18 cellular contexts compared by ENCODE assay signal in the genomic region with DNA sequence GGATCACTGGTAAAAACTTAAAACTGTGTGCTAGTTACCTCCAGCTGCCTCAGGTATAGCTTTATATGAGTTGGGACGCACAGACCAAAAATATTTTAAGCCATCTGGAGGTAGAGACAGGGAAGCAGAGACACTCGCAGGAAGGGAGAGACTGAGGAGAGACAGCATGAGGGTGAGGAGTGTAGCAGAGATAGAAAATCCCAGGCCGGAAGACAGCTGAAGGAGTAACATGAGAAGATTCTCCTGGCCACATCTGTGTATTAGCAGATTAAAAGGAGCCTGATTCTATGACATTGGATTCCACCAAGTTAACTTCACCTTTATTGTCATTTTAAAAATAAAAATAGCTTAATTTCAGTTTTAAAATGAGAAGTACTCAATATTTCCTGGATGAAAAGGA.
DNase-seq lines count a peak whose midpoint lies in the region; ATAC-seq, FAIRE-seq and TF ChIP-seq lines count a peak whose summit lies in the region.
"Had no signal": no experiment of that assay in that cellular context is flagged by ENCODE, and none has a peak within 500 bp of the region (broad histone marks: within the 10 kb centered on the region; RNA-seq: fewer than 3 reads in every experiment).

No MANE protein-coding gene starts in this region.

- peak; percentile 56 for FAIRE-seq in K562 (lab: Jason Lieb, UNC)
- FAIRE-seq: kidney had no signal

- peak overlapping the region; percentile 33; the same call in 1 of the 2 replicates for H3K4me2 ChIP-seq in K562 (ENCODE audit: insufficient read depth, low read length)

- H3K9me1 ChIP-seq in K562 (ENCODE audit: control insufficient read depth, insufficient read depth, low read length), result no peaks in the 10 kb centered on the region

- no peak overlapping the region for H3K4me3 ChIP-seq in K562
- no peak overlapping the region for H3K4me3 ChIP-seq in uterus
- H3K4me3 ChIP-seq: HAP-1, spleen had no signal

- intact Hi-C loops in Right ventricle myocardium superior (cut with DNase I), result no loop called here
- intact Hi-C loops in cardiac septum (cut with DNase I), result no loop called here
- intact Hi-C loops in K562 (cut with micrococcal nuclease), result no loop called here
- intact Hi-C loops in uterus (cut with DNase I; ENCODE audit: low total_unique reads), result no loop called here

- POLR2A ChIA-PET in K562 (lab: Yijun Ruan, JAX), result interaction anchor here (0.6 kb wide), 1 partner anchor 26 kb away, joined by 3 read pairs; no protein-coding TSS in a partner anchor

- H3K27ac ChIP-seq in K562 (ENCODE audit: extremely low read depth, low read depth, low read length), result peak overlapping the region; percentile 95
- peak overlapping the region; percentile 88 to 99 for H3K27ac ChIP-seq in uterus
- H3K27ac ChIP-seq: parathyroid adenoma had no signal

- WGBS in K562 (ENCODE audit: insufficient coverage, low coverage, missing lambda C conversion rate), result 6% methylated on average over 3 of the region's 3 CpGs

- no peak for TF ChIP-seq RAD21 in K562 (CRISPR knock-in tag; conservative IDR thresholded peaks at IDR 0.05 in 1 of 2, IDR thresholded peaks at IDR 0.05 in 1 of 2)

- peak; percentile 16; the same call in 1 of the 2 replicates for TF ChIP-seq EP300 in K562 (IDR thresholded peaks at IDR 0.05; ENCODE audit: low read length)

- no peak overlapping the region for H2AFZ ChIP-seq in K562 (ENCODE audit: low read depth, low read length)
- H2AFZ ChIP-seq: parathyroid adenoma had no signal

- no peaks in the 10 kb centered on the region for H3K27me3 ChIP-seq in K562 (ENCODE audit: control insufficient read depth in 2 of 2, insufficient read depth in 2 of 2, low read length in 2 of 2)
- H3K27me3 ChIP-seq in uterus, result no peaks in the 10 kb centered on the region
- H3K27me3 ChIP-seq: spleen had no signal

- TF ChIP-seq POLR2A in K562 (conservative IDR thresholded peaks at IDR 0.05), result no peak
- TF ChIP-seq POLR2A in uterus (IDR thresholded peaks at IDR 0.05), result no peak

- CTCF ChIA-PET in K562 (lab: Yijun Ruan, JAX; ENCODE audit: low intra/inter-chr PET ratio), result no interaction called here

- H3K9me3 ChIP-seq in K562 (replicated peaks; ENCODE audit: control insufficient read depth, insufficient read depth, low read depth, low read length), result no peaks in the 10 kb centered on the region
- H3K9me3 ChIP-seq in uterus, result no peaks in the 10 kb centered on the region
- H3K9me3 ChIP-seq: HAP-1, spleen had no signal

- peaks cover 15 to 48% of the 10 kb centered on the region in 2 experiments for H3K4me1 ChIP-seq in K562 (replicated peaks in 1 of 2; ENCODE audit: control insufficient read depth in 2 of 2, insufficient read depth in 2 of 2, low read length in 2 of 2)
- peaks cover 0 to 25% of the 10 kb centered on the region in 2 donors for H3K4me1 ChIP-seq in uterus
- H3K4me1 ChIP-seq: parathyroid adenoma had no signal

- no TSS peak for BruUV-seq in K562 (replicated peaks; lab: Mats Ljungman, UMichigan)

- no peaks in the 10 kb centered on the region for H4K20me1 ChIP-seq in K562 (replicated peaks; ENCODE audit: control insufficient read depth, insufficient read depth, low read length)

- no peaks in the 10 kb centered on the region; the same call in 2 of the 3 replicates for H3K36me3 ChIP-seq in K562 (ENCODE audit: control insufficient read depth, insufficient read depth, low read length)
- no peaks in the 10 kb centered on the region for H3K36me3 ChIP-seq in uterus
- H3K36me3 ChIP-seq: HAP-1, spleen had no signal

- no peak for TF ChIP-seq CTCF in K562 (IDR thresholded peaks at IDR 0.05 in 2 of 3, conservative IDR thresholded peaks at IDR 0.05 in 1 of 3; ENCODE audit: insufficient read depth in 2 of 3, low read depth in 1 of 3, low read length in 3 of 3)
- TF ChIP-seq CTCF in uterus (IDR thresholded peaks at IDR 0.05), result no peak

- peaks cover 78% of the 10 kb centered on the region for H3K79me2 ChIP-seq in K562 (ENCODE audit: control insufficient read depth, insufficient read depth, low read length)
- H3K79me2 ChIP-seq: parathyroid adenoma had no signal

- ATAC-seq in Right ventricle myocardium superior (ENCODE audit: poor library complexity), result peak; percentile 23
- peak; percentile 69 for ATAC-seq in K562
- no peak for ATAC-seq in GM21447 (IDR thresholded peaks at IDR 0.05; ENCODE audit: unreplicated experiment)

- in situ Hi-C loops in K562 (cut with MboI), result no loop called here

- DNase-seq in Right ventricle myocardium superior (no peak), cardiac septum (ENCODE audit: low spot score) (no peak), K562 (ENCODE audit: extremely low read depth in 1 of 4, low spot score in 3 of 4) (peak; percentile 22 to 73 (median 34)), iris pigment epithelial cell (ENCODE audit: low read depth) (peak; percentile 61), uterus (no peak), mucosa of gallbladder (ENCODE audit: low spot score) (no peak)
- no peak for DNase-seq in stimulated activated CD4-positive, alpha-beta T cell treated with anti-CD3 and anti-CD28 coated beads, Interleukin-4, amount 100 ng/mL, for 1 hour
- DNase-seq: ACHN; activated CD4-positive, alpha-beta T cell treated with anti-CD3 and anti-CD28 coated beads, Interleukin-2, amount 50 U/mL, for 48 hours; CD4-positive, alpha-beta memory T cell; central memory CD4-positive, alpha-beta T cell; kidney; spleen; stimulated activated naive CD4-positive, alpha-beta T cell; T1000 had no signal

- peak overlapping the region; percentile 3 to 52; a peak in 3 of 4 replicates for H3K9ac ChIP-seq in K562 (ENCODE audit: insufficient read depth in 1 of 2, low read depth in 2 of 2, low read length in 2 of 2)
- H3K9ac ChIP-seq: parathyroid adenoma had no signal

TF ChIP-seq in K562, 482 proteins besides CTCF, POLR2A, EP300 and RAD21 (continues in another document):
- no peak for TF ChIP-seq GATAD2A (IDR thresholded peaks at IDR 0.05)
- TF ChIP-seq DPF2 (IDR thresholded peaks at IDR 0.05), result 0 out of 2 replicates have a peak, but pooled peaks have one; percentile 45
- no peak for TF ChIP-seq SMAD1 (IDR thresholded peaks at IDR 0.05; ENCODE audit: low read depth, low read length, partially characterized antibody)
- TF ChIP-seq NFIC (IDR thresholded peaks at IDR 0.05), result 0 out of 2 replicates have a peak, but pooled peaks have one; percentile 4
- TF ChIP-seq ETV1 (tag; conservative IDR thresholded peaks at IDR 0.05; ENCODE audit: low read depth), result peak; percentile 32; the same call in 1 of the 2 replicates
- TF ChIP-seq ARID1B (IDR thresholded peaks at IDR 0.05), result peak; percentile 56
- TF ChIP-seq CBX3 (IDR thresholded peaks at IDR 0.05; ENCODE audit: borderline replicate concordance in 1 of 2, low read length in 2 of 2), result 0 out of 3 replicates have a peak, but pooled peaks of 1 of the 2 experiments have one; percentile 25
- TF ChIP-seq CBFA2T2 (conservative IDR thresholded peaks at IDR 0.05), result peak; percentile 39
- no peak for TF ChIP-seq RBFOX2 (IDR thresholded peaks at IDR 0.05; ENCODE audit: low read depth, low read length)
- TF ChIP-seq DACH1 (IDR thresholded peaks at IDR 0.05; ENCODE audit: partially characterized antibody), result peak; percentile 36
- no peak for TF ChIP-seq ZNF436 (CRISPR knock-in tag; IDR thresholded peaks at IDR 0.05)
- TF ChIP-seq BCOR (IDR thresholded peaks at IDR 0.05), result no peak
- peak; percentile 21; the same call in 1 of the 2 replicates for TF ChIP-seq ZNF12 (CRISPR knock-in tag; IDR thresholded peaks at IDR 0.05)
- no peak for TF ChIP-seq HDAC1 (IDR thresholded peaks at IDR 0.05)
- peak; percentile 68 for TF ChIP-seq CBFA2T3 (IDR thresholded peaks at IDR 0.05)
- no peak for TF ChIP-seq TFAM (CRISPR knock-in tag; conservative IDR thresholded peaks at IDR 0.05)
- TF ChIP-seq, protein P1, sequence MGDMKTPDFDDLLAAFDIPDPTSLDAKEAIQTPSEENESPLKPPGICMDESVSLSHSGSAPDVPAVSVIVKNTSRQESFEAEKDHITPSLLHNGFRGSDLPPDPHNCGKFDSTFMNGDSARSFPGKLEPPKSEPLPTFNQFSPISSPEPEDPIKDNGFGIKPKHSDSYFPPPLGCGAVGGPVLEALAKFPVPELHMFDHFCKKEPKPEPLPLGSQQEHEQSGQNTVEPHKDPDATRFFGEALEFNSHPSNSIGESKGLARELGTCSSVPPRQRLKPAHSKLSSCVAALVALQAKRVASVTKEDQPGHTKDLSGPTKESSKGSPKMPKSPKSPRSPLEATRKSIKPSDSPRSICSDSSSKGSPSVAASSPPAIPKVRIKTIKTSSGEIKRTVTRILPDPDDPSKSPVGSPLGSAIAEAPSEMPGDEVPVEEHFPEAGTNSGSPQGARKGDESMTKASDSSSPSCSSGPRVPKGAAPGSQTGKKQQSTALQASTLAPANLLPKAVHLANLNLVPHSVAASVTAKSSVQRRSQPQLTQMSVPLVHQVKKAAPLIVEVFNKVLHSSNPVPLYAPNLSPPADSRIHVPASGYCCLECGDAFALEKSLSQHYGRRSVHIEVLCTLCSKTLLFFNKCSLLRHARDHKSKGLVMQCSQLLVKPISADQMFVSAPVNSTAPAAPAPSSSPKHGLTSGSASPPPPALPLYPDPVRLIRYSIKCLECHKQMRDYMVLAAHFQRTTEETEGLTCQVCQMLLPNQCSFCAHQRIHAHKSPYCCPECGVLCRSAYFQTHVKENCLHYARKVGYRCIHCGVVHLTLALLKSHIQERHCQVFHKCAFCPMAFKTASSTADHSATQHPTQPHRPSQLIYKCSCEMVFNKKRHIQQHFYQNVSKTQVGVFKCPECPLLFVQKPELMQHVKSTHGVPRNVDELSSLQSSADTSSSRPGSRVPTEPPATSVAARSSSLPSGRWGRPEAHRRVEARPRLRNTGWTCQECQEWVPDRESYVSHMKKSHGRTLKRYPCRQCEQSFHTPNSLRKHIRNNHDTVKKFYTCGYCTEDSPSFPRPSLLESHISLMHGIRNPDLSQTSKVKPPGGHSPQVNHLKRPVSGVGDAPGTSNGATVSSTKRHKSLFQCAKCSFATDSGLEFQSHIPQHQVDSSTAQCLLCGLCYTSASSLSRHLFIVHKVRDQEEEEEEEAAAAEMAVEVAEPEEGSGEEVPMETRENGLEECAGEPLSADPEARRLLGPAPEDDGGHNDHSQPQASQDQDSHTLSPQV (IDR thresholded peaks at IDR 0.05), result 0 out of 2 replicates have a peak, but pooled peaks have one; percentile 15
- 0 out of 4 replicates have a peak, but pooled peaks have one; percentile 13 to 28 for TF ChIP-seq KDM1A (IDR thresholded peaks at IDR 0.05)
- TF ChIP-seq, protein P2, sequence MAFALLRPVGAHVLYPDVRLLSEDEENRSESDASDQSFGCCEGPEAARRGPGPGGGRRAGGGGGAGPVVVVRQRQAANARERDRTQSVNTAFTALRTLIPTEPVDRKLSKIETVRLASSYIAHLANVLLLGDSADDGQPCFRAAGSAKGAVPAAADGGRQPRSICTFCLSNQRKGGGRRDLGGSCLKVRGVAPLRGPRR (CRISPR knock-in tag; IDR thresholded peaks at IDR 0.05), result no peak
- peak; percentile 46; the same call in 1 of the 2 replicates for TF ChIP-seq NCOR1 (IDR thresholded peaks at IDR 0.05)
- TF ChIP-seq TCF3 (CRISPR knock-in tag; IDR thresholded peaks at IDR 0.05), result peak; percentile 31; the same call in 1 of the 2 replicates
- TF ChIP-seq THRAP3 (IDR thresholded peaks at IDR 0.05; ENCODE audit: borderline replicate concordance), result no peak

Comparison
In these comparisons a context has a peak if more than half of its experiments do, and no peak if none do; other contexts are left out.
1. DNase-seq: peak in K562 (4 of 4) and iris pigment epithelial cell (single experiment); none in Right ventricle myocardium superior (single experiment), cardiac septum (single experiment), uterus (0 of 2), stimulated activated CD4-positive, alpha-beta T cell treated with anti-CD3 and anti-CD28 coated beads, Interleukin-4, amount 100 ng/mL, for 1 hour (single experiment) and mucosa of gallbladder (single experiment).